Comparison of ENCODE assay signal across 17 cellular contexts in the genomic region with DNA sequence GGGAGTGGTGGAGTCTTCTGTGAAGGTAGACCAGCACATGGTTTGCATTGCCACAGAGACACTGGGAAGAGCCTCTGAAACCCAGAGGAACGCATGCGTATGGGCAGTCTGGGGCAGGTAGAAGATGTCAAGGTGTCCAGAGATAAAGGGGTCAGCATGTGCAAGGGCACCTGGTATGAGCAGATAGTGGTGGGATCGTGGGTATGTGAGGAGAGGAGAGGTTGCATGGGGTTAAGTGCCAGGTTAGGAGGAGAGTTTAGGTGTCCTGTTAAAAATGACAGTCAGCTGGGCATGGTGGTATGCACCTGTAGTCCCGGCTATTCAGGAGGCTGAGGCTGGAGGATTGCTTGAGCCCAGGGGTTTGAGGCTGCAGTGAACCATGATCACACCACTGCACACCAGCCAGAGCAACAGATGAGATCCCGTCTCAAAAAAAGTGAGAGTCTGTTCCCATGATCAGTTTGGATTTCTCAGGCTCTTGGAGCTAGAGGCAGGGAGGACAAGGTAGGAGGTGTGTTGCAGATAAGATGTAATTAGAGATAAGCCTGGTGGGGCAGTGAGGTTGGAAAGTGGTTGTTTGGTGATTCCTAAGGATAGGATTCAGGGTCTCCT. TPM values are rescaled to one million over a fixed set of nuclear protein-coding genes. Genes with fewer than 3 reads are reported as not detected.
DNase-seq lines count a peak whose midpoint lies in the region; ATAC-seq, FAIRE-seq and TF ChIP-seq lines count a peak whose summit lies in the region.
"Had no signal": no experiment of that assay in that cellular context is flagged by ENCODE, and none has a peak within 500 bp of the region (broad histone marks: within the 10 kb centered on the region; RNA-seq: fewer than 3 reads in every experiment).

No MANE protein-coding gene starts in this region.

- TF ChIP-seq CTCF in CD14-positive monocyte (IDR thresholded peaks at IDR 0.05) (no peak), left ventricle myocardium inferior (IDR thresholded peaks at IDR 0.05; ENCODE audit: borderline replicate concordance) (no peak)

- no peak overlapping the region for H3K4me3 ChIP-seq in left ventricle myocardium inferior
- H3K4me3 ChIP-seq: colonic mucosa, esophagus squamous epithelium had no signal

- peak; percentile 71; the same call in 1 of the 2 replicates for TF ChIP-seq POLR2A in GM12891 (IDR thresholded peaks at IDR 0.05; ENCODE audit: low read depth, low read length)

- H3K9me3 Mint-ChIP-seq in CD14-positive monocyte (no peaks in the 10 kb centered on the region), naive B cell (no peaks in the 10 kb centered on the region)
- no peaks in the 10 kb centered on the region for H3K9me3 Mint-ChIP-seq in activated T-helper 1 cell treated with anti-CD3 and anti-CD28 coated beads, Interleukin-12 subunit alpha, Interleukin-12 subunit beta, Interleukin-2, Interleukin-4 antibody, amounts not matched to agents 30 ng/mL and 10 ng/mL and 1 ng/mL, durations not matched to agents 14 hours and 24 hours and 36 hours
- H3K9me3 Mint-ChIP-seq: mesothelial cell of epicardium had no signal

- H3K9me3 ChIP-seq in left ventricle myocardium inferior (replicated peaks) = no peaks in the 10 kb centered on the region
- H3K9me3 ChIP-seq: colonic mucosa, esophagus squamous epithelium had no signal

- no peak for DNase-seq in CD14-positive monocyte (ENCODE audit: low spot score)
- DNase-seq in GM12891 (ENCODE audit: insufficient read length, low spot score) = no peak
- DNase-seq in activated T-helper 1 cell treated with anti-CD3 and anti-CD28 coated beads, Interleukin-12 subunit alpha, Interleukin-12 subunit beta, Interleukin-2, Interleukin-4 antibody, amounts not matched to agents 30 ng/mL and 10 ng/mL and 1 ng/mL, durations not matched to agents 14 hours and 24 hours and 36 hours (ENCODE audit: low spot score) = no peak
- DNase-seq in naive B cell = no peak
- DNase-seq in left ventricle myocardium inferior = no peak
- no peak for DNase-seq in NCI-H748 (lab: John Stamatoyannopoulos, UW; ENCODE audit: unreplicated experiment)
- DNase-seq in stimulated activated CD4-positive, alpha-beta T cell treated with anti-CD3 and anti-CD28 coated beads, Interleukin-4, amount 100 ng/mL, for 24 hours = no peak
- DNase-seq: activated CD8-positive, alpha-beta memory T cell treated with anti-CD3 and anti-CD28 coated beads, Interleukin-2, amount 50 U/mL, for 4 hours; colonic mucosa; esophagus squamous epithelium; head of caudate nucleus; kidney; NCI-H446 treated with DMSO at 0.1 percent for 48 hours had no signal

- H3K4me1 Mint-ChIP-seq in CD14-positive monocyte (peaks cover 68% of the 10 kb centered on the region), naive B cell (peaks cover 40 to 73% (median 48%) of the 10 kb centered on the region in 3 donors)
- peaks cover 50% of the 10 kb centered on the region for H3K4me1 Mint-ChIP-seq in activated T-helper 1 cell treated with anti-CD3 and anti-CD28 coated beads, Interleukin-12 subunit alpha, Interleukin-12 subunit beta, Interleukin-2, Interleukin-4 antibody, amounts not matched to agents 30 ng/mL and 10 ng/mL and 1 ng/mL, durations not matched to agents 14 hours and 24 hours and 36 hours (ENCODE audit: low read depth)

- intact Hi-C loops in CD14-positive monocyte (cut with micrococcal nuclease) (loop anchor here (5.0 kb wide), 3 partner anchors 63 to 243 kb away; a partner anchor contains a TSS), left ventricle myocardium inferior (cut with micrococcal nuclease) (no loop called here)
- intact Hi-C loops in activated T-helper 1 cell treated with anti-CD3 and anti-CD28 coated beads, Interleukin-12 subunit alpha, Interleukin-12 subunit beta, Interleukin-2, Interleukin-4 antibody, amounts not matched to agents 30 ng/mL and 10 ng/mL and 1 ng/mL, durations not matched to agents 14 hours and 24 hours and 36 hours (cut with micrococcal nuclease) = loop anchor here (1.0 to 5.0 kb wide), 6 partner anchors 17 to 668 kb away; a partner anchor contains a TSS

- H3K27me3 Mint-ChIP-seq in CD14-positive monocyte (ENCODE audit: low read depth in 3 of 3) (peaks cover 0 to 1% (median under 1%) of the 10 kb centered on the region in 3 donors), naive B cell (no peaks in the 10 kb centered on the region)
- H3K27me3 Mint-ChIP-seq in activated T-helper 1 cell treated with anti-CD3 and anti-CD28 coated beads, Interleukin-12 subunit alpha, Interleukin-12 subunit beta, Interleukin-2, Interleukin-4 antibody, amounts not matched to agents 30 ng/mL and 10 ng/mL and 1 ng/mL, durations not matched to agents 14 hours and 24 hours and 36 hours (ENCODE audit: insufficient read depth) = no peaks in the 10 kb centered on the region

- no peak overlapping the region for H3K4me3 Mint-ChIP-seq in CD14-positive monocyte
- H3K4me3 Mint-ChIP-seq in activated T-helper 1 cell treated with anti-CD3 and anti-CD28 coated beads, Interleukin-12 subunit alpha, Interleukin-12 subunit beta, Interleukin-2, Interleukin-4 antibody, amounts not matched to agents 30 ng/mL and 10 ng/mL and 1 ng/mL, durations not matched to agents 14 hours and 24 hours and 36 hours = peak overlapping the region; percentile 0
- peak overlapping the region in 6 of 8 donors; percentile 2 to 95 (median 60) for H3K4me3 Mint-ChIP-seq in naive B cell
- H3K4me3 Mint-ChIP-seq: mesothelial cell of epicardium had no signal

- no peaks in the 10 kb centered on the region for H3K27me3 ChIP-seq in left ventricle myocardium inferior (ENCODE audit: low read depth)
- H3K27me3 ChIP-seq: colonic mucosa, esophagus squamous epithelium had no signal

- H3K27ac Mint-ChIP-seq in CD14-positive monocyte = peak overlapping the region in 6 of 7 donors; percentile 8 to 87 (median 25)
- peak overlapping the region; percentile 10 for H3K27ac Mint-ChIP-seq in activated T-helper 1 cell treated with anti-CD3 and anti-CD28 coated beads, Interleukin-12 subunit alpha, Interleukin-12 subunit beta, Interleukin-2, Interleukin-4 antibody, amounts not matched to agents 30 ng/mL and 10 ng/mL and 1 ng/mL, durations not matched to agents 14 hours and 24 hours and 36 hours
- peak overlapping the region in 2 of 6 donors; percentile 7 to 86 for H3K27ac Mint-ChIP-seq in naive B cell
- H3K27ac Mint-ChIP-seq: mesothelial cell of epicardium had no signal

- no peak for ATAC-seq in naive B cell (ENCODE audit: low read depth in 2 of 2)
- ATAC-seq in HG03039 (IDR thresholded peaks at IDR 0.05; ENCODE audit: unreplicated experiment) = no peak

- peaks cover 33 to 61% of the 10 kb centered on the region in 2 donors for H3K36me3 Mint-ChIP-seq in CD14-positive monocyte
- H3K36me3 Mint-ChIP-seq in activated T-helper 1 cell treated with anti-CD3 and anti-CD28 coated beads, Interleukin-12 subunit alpha, Interleukin-12 subunit beta, Interleukin-2, Interleukin-4 antibody, amounts not matched to agents 30 ng/mL and 10 ng/mL and 1 ng/mL, durations not matched to agents 14 hours and 24 hours and 36 hours (ENCODE audit: low read depth) = peaks cover 31% of the 10 kb centered on the region
- no peaks in the 10 kb centered on the region for H3K36me3 Mint-ChIP-seq in naive B cell

- peaks cover 33% of the 10 kb centered on the region for H3K4me1 ChIP-seq in left ventricle myocardium inferior

- no peak for FAIRE-seq in GM12891 (lab: Jason Lieb, UNC)
- FAIRE-seq: kidney had no signal

- no peak overlapping the region for H3K27ac ChIP-seq in left ventricle myocardium inferior (replicated peaks)
- H3K27ac ChIP-seq: C4-2B, colonic mucosa, esophagus squamous epithelium had no signal

- H3K36me3 ChIP-seq in left ventricle myocardium inferior = peaks cover 28% of the 10 kb centered on the region

TF ChIP-seq in GM12891, 5 proteins besides CTCF, POLR2A, EP300 and RAD21 (continues in another document):
- TF ChIP-seq SPI1 (IDR thresholded peaks at IDR 0.05; ENCODE audit: low read depth, low read length) = no peak
- TF ChIP-seq PAX5 (IDR thresholded peaks at IDR 0.05; ENCODE audit: insufficient read depth, low read length, severe bottlenecking) = no peak
- no peak for TF ChIP-seq TAF1 (IDR thresholded peaks at IDR 0.05; ENCODE audit: low read depth, low read length)

RNA-seq across cellular contexts. Expression of a gene that starts 3.0 kb away (rescaled TPM):
- polyA plus RNA-seq in CD14-positive monocyte (100 to 1,000 TPM; 374 to 400 TPM), naive B cell (ENCODE audit: low read depth in 6 of 6) (10 to 100 TPM; 48.8 to 79.2 (median 68.8) TPM)
- 45.9 TPM for polyA plus RNA-seq in GM12891 (2012; ENCODE audit: low read depth, missing spikeins)
- 20.9 and 21.2 TPM in 2 replicates for total RNA-seq in activated T-helper 1 cell treated with anti-CD3 and anti-CD28 coated beads, Interleukin-12 subunit alpha, Interleukin-12 subunit beta, Interleukin-2, Interleukin-4 antibody, amounts not matched to agents 30 ng/mL and 10 ng/mL and 1 ng/mL, durations not matched to agents 14 hours and 24 hours and 36 hours
- 5.3 TPM for total RNA-seq in left ventricle myocardium inferior

RNA-seq across cellular contexts. Expression of a gene that starts 14.4 kb away (rescaled TPM):
- polyA plus RNA-seq in CD14-positive monocyte = not detected
- 0.01 TPM for polyA plus RNA-seq in GM12891 (2012; ENCODE audit: low read depth, missing spikeins)
- total RNA-seq in activated T-helper 1 cell treated with anti-CD3 and anti-CD28 coated beads, Interleukin-12 subunit alpha, Interleukin-12 subunit beta, Interleukin-2, Interleukin-4 antibody, amounts not matched to agents 30 ng/mL and 10 ng/mL and 1 ng/mL, durations not matched to agents 14 hours and 24 hours and 36 hours = 0.10 and 0.15 TPM in 2 replicates
- polyA plus RNA-seq in naive B cell (ENCODE audit: low read depth in 6 of 6) = not detected
- total RNA-seq in left ventricle myocardium inferior = 0.91 TPM
- total RNA-seq: esophagus squamous epithelium had no signal

RNA-seq across cellular contexts. Expression of a gene that starts 17.4 kb away (rescaled TPM):
- not detected for polyA plus RNA-seq in CD14-positive monocyte
- not detected for polyA plus RNA-seq in GM12891 (2012; ENCODE audit: low read depth, missing spikeins)
- total RNA-seq in activated T-helper 1 cell treated with anti-CD3 and anti-CD28 coated beads, Interleukin-12 subunit alpha, Interleukin-12 subunit beta, Interleukin-2, Interleukin-4 antibody, amounts not matched to agents 30 ng/mL and 10 ng/mL and 1 ng/mL, durations not matched to agents 14 hours and 24 hours and 36 hours = not detected in 2 replicates
- not detected for polyA plus RNA-seq in naive B cell (ENCODE audit: low read depth in 6 of 6)
- total RNA-seq in left ventricle myocardium inferior = not detected
- total RNA-seq: colonic mucosa, esophagus squamous epithelium, kidney, mesothelial cell of epicardium, SK-MEL-5 had no signal

RNA-seq across cellular contexts. Expression of a gene that starts 19.6 kb away (rescaled TPM):
- polyA plus RNA-seq in CD14-positive monocyte = 10 to 100 TPM; 54.9 to 78.5 TPM
- polyA plus RNA-seq in GM12891 (2012; ENCODE audit: low read depth, missing spikeins) = 528 TPM
- 950 and 955 TPM in 2 replicates for total RNA-seq in activated T-helper 1 cell treated with anti-CD3 and anti-CD28 coated beads, Interleukin-12 subunit alpha, Interleukin-12 subunit beta, Interleukin-2, Interleukin-4 antibody, amounts not matched to agents 30 ng/mL and 10 ng/mL and 1 ng/mL, durations not matched to agents 14 hours and 24 hours and 36 hours
- polyA plus RNA-seq in naive B cell (ENCODE audit: low read depth in 6 of 6) = 100 to 1,000 TPM in 5 of 6 donors, 10 to 100 TPM in 1; 79.0 to 177 (median 145) TPM
- total RNA-seq in left ventricle myocardium inferior = 96.9 TPM

RNA-seq across cellular contexts. Expression of a gene that starts 49.7 kb away (rescaled TPM):
- polyA plus RNA-seq in CD14-positive monocyte = 1 to 10 TPM; 3.1 to 4.2 TPM
- polyA plus RNA-seq in GM12891 (2012; ENCODE audit: low read depth, missing spikeins) = 0.35 TPM
- 0.27 and 0.34 TPM in 2 replicates for total RNA-seq in activated T-helper 1 cell treated with anti-CD3 and anti-CD28 coated beads, Interleukin-12 subunit alpha, Interleukin-12 subunit beta, Interleukin-2, Interleukin-4 antibody, amounts not matched to agents 30 ng/mL and 10 ng/mL and 1 ng/mL, durations not matched to agents 14 hours and 24 hours and 36 hours
- under 1 TPM in 4 of 6 donors, not detected in 2; 0.40 to 0.85 (median 0.64) TPM for polyA plus RNA-seq in naive B cell (ENCODE audit: low read depth in 6 of 6)
- total RNA-seq in left ventricle myocardium inferior = 1.4 TPM

Comparison
In these comparisons a context has a peak if more than half of its experiments do, and no peak if none do; other contexts are left out.
1. H3K4me3 Mint-ChIP-seq: peak in activated T-helper 1 cell treated with anti-CD3 and anti-CD28 coated beads, Interleukin-12 subunit alpha, Interleukin-12 subunit beta, Interleukin-2, Interleukin-4 antibody, amounts not matched to agents 30 ng/mL and 10 ng/mL and 1 ng/mL, durations not matched to agents 14 hours and 24 hours and 36 hours (single experiment) and naive B cell (6 of 8); none in CD14-positive monocyte (0 of 2).